In the genomic region with DNA sequence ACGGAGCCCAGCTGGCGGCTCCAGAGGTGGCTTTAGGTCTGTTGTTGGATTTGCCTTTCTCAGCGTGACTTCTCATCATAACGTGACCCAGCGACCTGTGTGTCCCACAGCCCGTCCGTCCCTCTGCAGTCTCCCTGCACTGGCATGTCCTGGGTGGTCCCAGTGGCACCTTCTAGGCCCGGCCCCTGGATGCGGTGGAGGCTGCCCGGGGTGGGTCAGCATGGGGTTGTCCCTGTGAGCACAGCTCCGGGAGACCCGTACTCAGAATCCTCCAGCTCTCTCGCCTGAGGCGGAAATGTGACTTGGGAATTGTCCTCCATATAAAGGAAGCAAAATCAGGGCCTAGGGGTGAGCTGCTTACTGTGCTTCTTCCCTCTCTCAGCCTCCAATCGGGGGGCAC, we compare ENCODE assay signal across 24 cellular contexts. TPM values are rescaled to one million over a fixed set of nuclear protein-coding genes. Genes with fewer than 3 reads are reported as not detected.
DNase-seq lines count a peak whose midpoint lies in the region; ATAC-seq and TF ChIP-seq lines count a peak whose summit lies in the region.
"Had no signal": no experiment of that assay in that cellular context is flagged by ENCODE, and none has a peak within 500 bp of the region (broad histone marks: within the 10 kb centered on the region; RNA-seq: fewer than 3 reads in every experiment).

No MANE protein-coding gene starts in this region.

- peaks cover 59% of the 10 kb centered on the region for H3K4me1 ChIP-seq in CD4-positive, alpha-beta memory T cell (ENCODE audit: insufficient read depth, low read length)
- peaks cover 15 to 38% of the 10 kb centered on the region in 2 donors for H3K4me1 ChIP-seq in adrenal gland (replicated peaks in 1 of 2)

- intact Hi-C loops in CD4-positive, alpha-beta memory T cell (cut with micrococcal nuclease) = no loop called here
- intact Hi-C loops in adrenal gland (cut with DNase I) = loop anchor here (5.0 kb wide), 2 partner anchors 67 to 107 kb away; a partner anchor contains a TSS

- H3K9me3 ChIP-seq in CD4-positive, alpha-beta memory T cell (ENCODE audit: control insufficient read depth in 1 of 2, low read length in 2 of 2) = no peaks in the 10 kb centered on the region
- H3K9me3 ChIP-seq in adrenal gland (replicated peaks in 1 of 3) = no peaks in the 10 kb centered on the region

- TF ChIP-seq POLR2A in adrenal gland (IDR thresholded peaks at IDR 0.05) = no peak

- no peaks in the 10 kb centered on the region for H3K27me3 ChIP-seq in CD4-positive, alpha-beta memory T cell (ENCODE audit: insufficient read depth, low read length)
- H3K27me3 ChIP-seq in adrenal gland = no peaks in the 10 kb centered on the region

- H3K4me3 ChIP-seq in CD4-positive, alpha-beta memory T cell (ENCODE audit: low read length in 2 of 2) = no peak overlapping the region
- no peak overlapping the region for H3K4me3 ChIP-seq in adrenal gland
- H3K4me3 ChIP-seq: GM12878 had no signal

- H3K36me3 ChIP-seq in CD4-positive, alpha-beta memory T cell (ENCODE audit: insufficient read depth, low read length) = peaks cover 18% of the 10 kb centered on the region
- H3K36me3 ChIP-seq in adrenal gland (replicated peaks in 1 of 2) = peaks cover 0 to 6% of the 10 kb centered on the region in 2 donors

- POLR2A ChIA-PET in CD4-positive, alpha-beta memory T cell (lab: Charles Lee; ENCODE audit: partially characterized antibody) = interaction anchor here (1.1 to 1.8 kb wide), 3 partner anchors 26 to 138 kb away, joined by 3 to 8 read pairs (median 3); no protein-coding TSS in a partner anchor
- POLR2A ChIA-PET in naive thymus-derived CD8-positive, alpha-beta T cell (lab: Charles Lee) = interaction anchor here (1.0 to 1.8 kb wide), 5 partner anchors 20 to 108 kb away, joined by 3 to 7 read pairs (median 5); a partner anchor contains a TSS

- 78 to 96% (median 79%) methylated on average over 5 to 15 of the region's 15 CpGs; no CpG with 5 or more reads in 1 of the 4 donors for WGBS in adrenal gland, 4 donors

- peak overlapping the region in 4 of 7 donors; percentile 17 to 83 (median 23) for H3K27ac Mint-ChIP-seq in CD4-positive, alpha-beta memory T cell
- H3K27ac Mint-ChIP-seq in naive thymus-derived CD8-positive, alpha-beta T cell = peak overlapping the region in 7 of 10 donors; percentile 29 to 99 (median 48)

- no peaks in the 10 kb centered on the region for H3K27me3 Mint-ChIP-seq in CD4-positive, alpha-beta memory T cell
- no peaks in the 10 kb centered on the region for H3K27me3 Mint-ChIP-seq in naive thymus-derived CD8-positive, alpha-beta T cell
- H3K27me3 Mint-ChIP-seq: activated T-cell treated with anti-CD3 and anti-CD28 coated beads, Interleukin-2, amount 50 U/mL, for 24 hours; CD4-positive, CD25-positive, alpha-beta regulatory T cell had no signal

- DNase-seq in CD4-positive, alpha-beta memory T cell = no peak
- DNase-seq in adrenal gland (no peak), substantia nigra (lab: John Stamatoyannopoulos, UW) (no peak), activated T-cell treated with anti-CD3 and anti-CD28 coated beads for 4 hours (no peak), OCI-M2 (lab: John Stamatoyannopoulos, UW; ENCODE audit: unreplicated experiment) (no peak), SK-N-DZ (ENCODE audit: low spot score) (no peak)
- no peak for DNase-seq in naive thymus-derived CD8-positive, alpha-beta T cell
- DNase-seq: activated CD4-positive, alpha-beta T cell treated with anti-CD3 and anti-CD28 coated beads for 4 hours; activated gamma-delta T cell; activated T-cell treated with anti-CD3 and anti-CD28 coated beads, Interleukin-2, amount 50 U/mL, for 24 hours; CD4-positive, CD25-positive, alpha-beta regulatory T cell; DMS 273 treated with DMSO at 0.1 percent for 48 hours; effector CD8-positive, alpha-beta T cell; EL; KG1; left colon; MM.1S; NCI-H2081; NCI-H82; occipital lobe; small intestine had no signal

- no peak overlapping the region for H3K4me3 Mint-ChIP-seq in CD4-positive, alpha-beta memory T cell
- peak overlapping the region in 1 of 10 donors; percentile 71 for H3K4me3 Mint-ChIP-seq in naive thymus-derived CD8-positive, alpha-beta T cell
- H3K4me3 Mint-ChIP-seq: activated T-cell treated with anti-CD3 and anti-CD28 coated beads, Interleukin-2, amount 50 U/mL, for 24 hours; brain had no signal

- H3K36me3 Mint-ChIP-seq in CD4-positive, alpha-beta memory T cell = peaks cover 9 to 18% of the 10 kb centered on the region in 2 donors
- H3K36me3 Mint-ChIP-seq in naive thymus-derived CD8-positive, alpha-beta T cell = peaks cover 4 to 26% (median 13%) of the 10 kb centered on the region in 3 donors

- peaks cover 0 to 2% (median 0%) of the 10 kb centered on the region in 8 donors for H3K9me3 Mint-ChIP-seq in CD4-positive, alpha-beta memory T cell
- H3K9me3 Mint-ChIP-seq in naive thymus-derived CD8-positive, alpha-beta T cell = no peaks in the 10 kb centered on the region
- H3K9me3 Mint-ChIP-seq: activated T-cell treated with anti-CD3 and anti-CD28 coated beads, Interleukin-2, amount 50 U/mL, for 24 hours; brain; CD4-positive, CD25-positive, alpha-beta regulatory T cell had no signal

- CTCF ChIA-PET in CD4-positive, alpha-beta memory T cell (lab: Charles Lee; ENCODE audit: partially characterized antibody) = interaction anchor here (1.2 to 1.4 kb wide), 2 partner anchors 9 to 65 kb away, joined by 3 to 4 read pairs; no protein-coding TSS in a partner anchor

- peaks cover 31 to 62% (median 43%) of the 10 kb centered on the region in 4 donors for H3K4me1 Mint-ChIP-seq in CD4-positive, alpha-beta memory T cell
- peaks cover 24 to 67% (median 57%) of the 10 kb centered on the region in 4 donors for H3K4me1 Mint-ChIP-seq in naive thymus-derived CD8-positive, alpha-beta T cell

- no peak for ATAC-seq in naive thymus-derived CD8-positive, alpha-beta T cell
- ATAC-seq: GM12878, left colon had no signal

- no peak for TF ChIP-seq CTCF in adrenal gland (IDR thresholded peaks at IDR 0.05)

- H3K27ac ChIP-seq in CD4-positive, alpha-beta memory T cell (ENCODE audit: low read depth, low read length) = no peak overlapping the region
- H3K27ac ChIP-seq in adrenal gland (peak overlapping the region in 4 of 5 donors; percentile 22 to 88 (median 56)), substantia nigra (ENCODE audit: low read depth, low read length, poor library complexity, severe bottlenecking) (peak overlapping the region; percentile 69)
- H3K27ac ChIP-seq: VCaP had no signal

RNA-seq across cellular contexts. Expression of a gene that starts 25.6 kb away (rescaled TPM):
- 100 to 1,000 TPM; 100 to 103 TPM for total RNA-seq in CD4-positive, alpha-beta memory T cell
- polyA plus RNA-seq in CD4-positive, alpha-beta memory T cell = 10 to 100 TPM; 29.1 to 40.6 TPM
- total RNA-seq in adrenal gland = 10 to 100 TPM; 35.2 to 68.4 (median 49.5) TPM
- polyA plus RNA-seq in adrenal gland = 100 to 1,000 TPM in 2 of 3 donors, 1 to 10 TPM in 1; 8.4 to 188 (median 112) TPM
- total RNA-seq in naive thymus-derived CD8-positive, alpha-beta T cell = 100 to 1,000 TPM; 109 to 111 TPM
- polyA plus RNA-seq in naive thymus-derived CD8-positive, alpha-beta T cell = 10 to 100 TPM; 25.2 to 44.1 (median 34.1) TPM
- 26.0 and 28.2 TPM in 2 replicates for polyA plus RNA-seq in SK-N-DZ (2014; cell fraction: cytosol; rRNA removed)
- polyA plus RNA-seq in SK-N-DZ (2014; cell fraction: nucleus; rRNA removed) = 90.4 and 109 TPM in 2 replicates
